ENCODE assay signal across 18 cellular contexts in the genomic region with DNA sequence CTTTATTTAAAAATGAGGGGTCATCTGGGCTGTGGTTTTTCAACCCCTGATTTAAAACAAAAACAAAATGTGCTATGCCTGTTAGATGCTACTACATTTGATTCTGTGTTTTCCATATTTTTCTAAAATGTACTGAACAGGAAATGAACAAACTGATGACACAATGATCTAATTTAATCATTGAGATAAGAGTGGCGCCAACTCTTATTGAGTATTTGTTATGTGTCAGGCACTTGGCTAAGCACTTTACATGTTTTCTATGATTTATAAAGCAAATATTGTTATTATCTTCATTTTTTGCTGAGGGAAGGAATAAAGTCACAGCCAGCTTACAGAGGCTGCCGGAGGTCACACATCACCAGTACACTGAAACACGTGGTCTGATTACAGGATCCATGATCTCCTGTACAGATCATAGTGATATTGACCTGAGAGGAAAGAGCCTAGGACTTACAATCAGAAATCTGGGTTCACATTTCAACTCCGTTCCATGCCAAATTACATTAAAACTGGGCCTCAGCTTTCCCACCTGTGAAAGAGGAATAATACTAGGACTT.
DNase-seq lines count a peak whose midpoint lies in the region; ATAC-seq and TF ChIP-seq lines count a peak whose summit lies in the region.
"Had no signal": no experiment of that assay in that cellular context is flagged by ENCODE, and none has a peak within 500 bp of the region (broad histone marks: within the 10 kb centered on the region; RNA-seq: fewer than 3 reads in every experiment).

No MANE protein-coding gene starts in this region.

- intact Hi-C loops in aorta (cut with DNase I) (no loop called here), esophagus muscularis mucosa (cut with DNase I) (no loop called here)

- H3K27ac ChIP-seq in HEK293 (ENCODE audit: extremely low read depth, low read depth, low read length) (no peak overlapping the region), aorta (ENCODE audit: low read depth in 1 of 2, low read length in 2 of 2) (no peak overlapping the region), right atrium auricular region (no peak overlapping the region), esophagus muscularis mucosa (replicated peaks in 1 of 4) (no peak overlapping the region)
- H3K27ac ChIP-seq: C4-2B, HL-60 had no signal

- no peaks in the 10 kb centered on the region for H3K4me1 ChIP-seq in HEK293 (ENCODE audit: control insufficient read depth, insufficient read depth, low read length)
- H3K4me1 ChIP-seq in aorta (ENCODE audit: control insufficient read depth in 1 of 2, insufficient read depth in 2 of 2, low read length in 2 of 2), result no peaks in the 10 kb centered on the region
- no peaks in the 10 kb centered on the region for H3K4me1 ChIP-seq in right atrium auricular region
- H3K4me1 ChIP-seq in esophagus muscularis mucosa, result no peaks in the 10 kb centered on the region
- H3K4me1 ChIP-seq: Caco-2 had no signal

- H3K9me3 ChIP-seq in HEK293 (ENCODE audit: control insufficient read depth, insufficient read depth, low read depth, low read length) (no peaks in the 10 kb centered on the region), aorta (ENCODE audit: control insufficient read depth, low read length) (no peaks in the 10 kb centered on the region), right atrium auricular region (no peaks in the 10 kb centered on the region), esophagus muscularis mucosa (no peaks in the 10 kb centered on the region)
- H3K9me3 ChIP-seq: Caco-2 had no signal

- ATAC-seq in SK-N-SH treated with all-trans-retinoic acid at 6 μM for 48 hours (no peak), aorta (ENCODE audit: low FRiP score) (peak; percentile 57), GM21717 (IDR thresholded peaks at IDR 0.05; ENCODE audit: unreplicated experiment) (no peak)
- ATAC-seq: GM12878, K562 had no signal

- H3K36me3 ChIP-seq in HEK293 (ENCODE audit: control insufficient read depth in 2 of 2, insufficient read depth in 1 of 2, low read length in 2 of 2) (no peaks in the 10 kb centered on the region), aorta (ENCODE audit: control insufficient read depth in 1 of 2, insufficient read depth in 2 of 2, low read length in 1 of 2) (no peaks in the 10 kb centered on the region), right atrium auricular region (no peaks in the 10 kb centered on the region), esophagus muscularis mucosa (no peaks in the 10 kb centered on the region)

- POLR2A ChIA-PET in HEK293 (lab: Yijun Ruan, JAX), result no interaction called here

- peak; percentile 39 for DNase-seq in fibroblast of the aortic adventitia (ENCODE audit: low read depth)
- DNase-seq in aorta, result no peak
- no peak for DNase-seq in right atrium auricular region (ENCODE audit: low spot score)
- no peak for DNase-seq in esophagus muscularis mucosa (ENCODE audit: extremely low spot score)
- DNase-seq: AML-193; Caco-2; CD4-positive, alpha-beta T cell; DMS79 treated with DMSO at 0.1 percent for 48 hours; GF-D8; H9; IMR-90 had no signal

- TF ChIP-seq EP300 in esophagus muscularis mucosa (IDR thresholded peaks at IDR 0.05), result no peak

- H3K27me3 ChIP-seq in aorta (ENCODE audit: control insufficient read depth in 1 of 2, insufficient read depth in 2 of 2, low read length in 1 of 2), result no peaks in the 10 kb centered on the region
- no peaks in the 10 kb centered on the region for H3K27me3 ChIP-seq in right atrium auricular region
- H3K27me3 ChIP-seq in esophagus muscularis mucosa, result no peaks in the 10 kb centered on the region

- 71 to 72% methylated on average over 4 of the region's 4 CpGs for WGBS in aorta, 2 donors
- 86% methylated on average over 4 of the region's 4 CpGs for WGBS in esophagus muscularis mucosa

- TF ChIP-seq POLR2A in esophagus muscularis mucosa (IDR thresholded peaks at IDR 0.05; ENCODE audit: low read depth), result no peak

- H3K4me3 ChIP-seq in HEK293 (ENCODE audit: low read depth, low read length) (no peak overlapping the region), fibroblast of the aortic adventitia (ENCODE audit: low read depth, low read length) (no peak overlapping the region), aorta (ENCODE audit: low read length in 2 of 2) (no peak overlapping the region), right atrium auricular region (no peak overlapping the region), esophagus muscularis mucosa (no peak overlapping the region)
- H3K4me3 ChIP-seq: GM12878, K562 had no signal

- CTCF ChIA-PET in HEK293 (lab: Yijun Ruan, JAX), result no interaction called here

- no peak for TF ChIP-seq CTCF in HEK293 (tag by site-specific recombination; IDR thresholded peaks at IDR 0.05)
- no peak for TF ChIP-seq CTCF in fibroblast of the aortic adventitia (IDR thresholded peaks at IDR 0.05; ENCODE audit: insufficient read depth, low read length)
- no peak for TF ChIP-seq CTCF in right atrium auricular region (IDR thresholded peaks at IDR 0.05)
- TF ChIP-seq CTCF in esophagus muscularis mucosa (IDR thresholded peaks at IDR 0.05), result no peak

TF ChIP-seq in HEK293, 187 proteins besides CTCF, POLR2A, EP300 and RAD21:
- TF ChIP-seq ZNF354C (tag by site-specific recombination; IDR thresholded peaks at IDR 0.05; ENCODE audit: borderline replicate concordance, low read depth) (no peak), SETDB1 (IDR thresholded peaks at IDR 0.05; ENCODE audit: insufficient read length, low read length) (peak; percentile 31)

TF ChIP-seq in SK-N-SH treated with all-trans-retinoic acid at 6 μM for 48 hours, 23 proteins besides CTCF, POLR2A, EP300 and RAD21 (continues in another document):
- TF ChIP-seq ISL1 (CRISPR knock-in tag; IDR thresholded peaks at IDR 0.05), result 0 out of 2 replicates have a peak, but pooled peaks have one; percentile 34
- no peak for TF ChIP-seq ZNF70 (CRISPR knock-in tag; IDR thresholded peaks at IDR 0.05)
- TF ChIP-seq, protein P1, sequence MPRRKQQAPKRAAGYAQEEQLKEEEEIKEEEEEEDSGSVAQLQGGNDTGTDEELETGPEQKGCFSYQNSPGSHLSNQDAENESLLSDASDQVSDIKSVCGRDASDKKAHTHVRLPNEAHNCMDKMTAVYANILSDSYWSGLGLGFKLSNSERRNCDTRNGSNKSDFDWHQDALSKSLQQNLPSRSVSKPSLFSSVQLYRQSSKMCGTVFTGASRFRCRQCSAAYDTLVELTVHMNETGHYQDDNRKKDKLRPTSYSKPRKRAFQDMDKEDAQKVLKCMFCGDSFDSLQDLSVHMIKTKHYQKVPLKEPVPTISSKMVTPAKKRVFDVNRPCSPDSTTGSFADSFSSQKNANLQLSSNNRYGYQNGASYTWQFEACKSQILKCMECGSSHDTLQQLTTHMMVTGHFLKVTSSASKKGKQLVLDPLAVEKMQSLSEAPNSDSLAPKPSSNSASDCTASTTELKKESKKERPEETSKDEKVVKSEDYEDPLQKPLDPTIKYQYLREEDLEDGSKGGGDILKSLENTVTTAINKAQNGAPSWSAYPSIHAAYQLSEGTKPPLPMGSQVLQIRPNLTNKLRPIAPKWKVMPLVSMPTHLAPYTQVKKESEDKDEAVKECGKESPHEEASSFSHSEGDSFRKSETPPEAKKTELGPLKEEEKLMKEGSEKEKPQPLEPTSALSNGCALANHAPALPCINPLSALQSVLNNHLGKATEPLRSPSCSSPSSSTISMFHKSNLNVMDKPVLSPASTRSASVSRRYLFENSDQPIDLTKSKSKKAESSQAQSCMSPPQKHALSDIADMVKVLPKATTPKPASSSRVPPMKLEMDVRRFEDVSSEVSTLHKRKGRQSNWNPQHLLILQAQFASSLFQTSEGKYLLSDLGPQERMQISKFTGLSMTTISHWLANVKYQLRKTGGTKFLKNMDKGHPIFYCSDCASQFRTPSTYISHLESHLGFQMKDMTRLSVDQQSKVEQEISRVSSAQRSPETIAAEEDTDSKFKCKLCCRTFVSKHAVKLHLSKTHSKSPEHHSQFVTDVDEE (CRISPR knock-in tag; IDR thresholded peaks at IDR 0.05), result no peak
- TF ChIP-seq GLIS3 (CRISPR knock-in tag; IDR thresholded peaks at IDR 0.05), result no peak
- no peak for TF ChIP-seq BACH2 (CRISPR knock-in tag; IDR thresholded peaks at IDR 0.05; ENCODE audit: borderline replicate concordance)
- TF ChIP-seq, protein P2, sequence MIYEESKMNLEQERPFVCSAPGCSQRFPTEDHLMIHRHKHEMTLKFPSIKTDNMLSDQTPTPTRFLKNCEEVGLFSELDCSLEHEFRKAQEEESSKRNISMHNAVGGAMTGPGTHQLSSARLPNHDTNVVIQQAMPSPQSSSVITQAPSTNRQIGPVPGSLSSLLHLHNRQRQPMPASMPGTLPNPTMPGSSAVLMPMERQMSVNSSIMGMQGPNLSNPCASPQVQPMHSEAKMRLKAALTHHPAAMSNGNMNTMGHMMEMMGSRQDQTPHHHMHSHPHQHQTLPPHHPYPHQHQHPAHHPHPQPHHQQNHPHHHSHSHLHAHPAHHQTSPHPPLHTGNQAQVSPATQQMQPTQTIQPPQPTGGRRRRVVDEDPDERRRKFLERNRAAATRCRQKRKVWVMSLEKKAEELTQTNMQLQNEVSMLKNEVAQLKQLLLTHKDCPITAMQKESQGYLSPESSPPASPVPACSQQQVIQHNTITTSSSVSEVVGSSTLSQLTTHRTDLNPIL (CRISPR knock-in tag; IDR thresholded peaks at IDR 0.05; ENCODE audit: low read depth), result 0 out of 2 replicates have a peak, but pooled peaks have one; percentile 48
- no peak for TF ChIP-seq TCF4 (CRISPR knock-in tag; IDR thresholded peaks at IDR 0.05; ENCODE audit: borderline replicate concordance)
- no peak for TF ChIP-seq ZFP3 (CRISPR knock-in tag; IDR thresholded peaks at IDR 0.05)
- TF ChIP-seq CSDC2 (CRISPR knock-in tag; IDR thresholded peaks at IDR 0.05), result no peak
- TF ChIP-seq ESRRG (CRISPR knock-in tag; IDR thresholded peaks at IDR 0.05), result no peak
- TF ChIP-seq, protein P3, sequence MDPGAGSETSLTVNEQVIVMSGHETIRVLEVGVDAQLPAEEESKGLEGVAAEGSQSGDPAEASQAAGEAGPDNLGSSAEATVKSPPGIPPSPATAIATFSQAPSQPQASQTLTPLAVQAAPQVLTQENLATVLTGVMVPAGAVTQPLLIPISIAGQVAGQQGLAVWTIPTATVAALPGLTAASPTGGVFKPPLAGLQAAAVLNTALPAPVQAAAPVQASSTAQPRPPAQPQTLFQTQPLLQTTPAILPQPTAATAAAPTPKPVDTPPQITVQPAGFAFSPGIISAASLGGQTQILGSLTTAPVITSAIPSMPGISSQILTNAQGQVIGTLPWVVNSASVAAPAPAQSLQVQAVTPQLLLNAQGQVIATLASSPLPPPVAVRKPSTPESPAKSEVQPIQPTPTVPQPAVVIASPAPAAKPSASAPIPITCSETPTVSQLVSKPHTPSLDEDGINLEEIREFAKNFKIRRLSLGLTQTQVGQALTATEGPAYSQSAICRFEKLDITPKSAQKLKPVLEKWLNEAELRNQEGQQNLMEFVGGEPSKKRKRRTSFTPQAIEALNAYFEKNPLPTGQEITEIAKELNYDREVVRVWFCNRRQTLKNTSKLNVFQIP (CRISPR knock-in tag; IDR thresholded peaks at IDR 0.05; ENCODE audit: borderline replicate concordance, low read depth), result no peak
